In the genomic region with DNA sequence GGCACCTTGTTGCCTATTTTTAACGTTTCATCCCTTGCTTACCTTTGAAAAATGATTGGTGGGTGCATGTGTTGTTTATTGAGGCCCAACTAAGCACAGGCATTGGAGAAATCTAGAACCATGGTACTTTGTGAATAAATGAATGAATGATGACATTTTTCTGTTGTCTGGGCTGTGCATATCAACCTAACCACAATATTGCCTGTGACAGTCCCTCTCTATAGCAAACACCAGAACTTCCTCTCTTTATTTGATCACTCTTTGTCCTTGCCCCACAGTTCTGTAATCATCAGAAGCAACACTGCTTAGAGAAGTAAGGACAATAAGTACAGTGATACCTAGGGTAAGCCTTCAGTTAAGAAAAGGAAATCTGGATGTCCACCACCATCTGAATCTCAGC, we compare ENCODE assay signal across 19 cellular contexts.
"Had no signal": no experiment of that assay in that cellular context is flagged by ENCODE, and none has a peak within 500 bp of the region (broad histone marks: within the 10 kb centered on the region; RNA-seq: fewer than 3 reads in every experiment).

No MANE protein-coding gene starts in this region.

- H3K27me3 ChIP-seq: hepatocyte, neural progenitor cell, tibial artery had no signal

- FAIRE-seq: kidney had no signal

- H3K4me3 ChIP-seq: hepatocyte, neural progenitor cell, tibial artery had no signal

- H3K4me1 ChIP-seq: parathyroid adenoma, tibial artery had no signal

- ATAC-seq: activated CD8-positive, alpha-beta memory T cell treated with anti-CD3 and anti-CD28 coated beads, Interleukin-2, amount 10 ng/mL, durations not matched to agents 7 days and 5 days; left ventricle myocardium superior; T-helper 17 cell had no signal

- H3K27ac ChIP-seq: hepatocyte, neural progenitor cell, parathyroid adenoma, tibial artery had no signal

- DNase-seq: activated CD4-positive, alpha-beta T cell treated with anti-CD3 and anti-CD28 coated beads, Interleukin-2, amount 50 U/mL, for 48 hours; activated CD4-positive, CD25-positive, alpha-beta regulatory T cell treated with anti-CD3 and anti-CD28 coated beads, Interleukin-2, amount 50 U/mL, for 72 hours; activated CD8-positive, alpha-beta memory T cell treated with anti-CD3 and anti-CD28 coated beads, Interleukin-2, amount 10 ng/mL, durations not matched to agents 7 days and 5 days; activated effector memory CD4-positive, alpha-beta T cell treated with Interleukin-2 at 50 U/mL for 16 hours; activated naive CD8-positive, alpha-beta T cell treated with anti-CD3 and anti-CD28 coated beads, Interleukin-2, amount 10 ng/mL, durations not matched to agents 7 days and 5 days; activated T-cell treated with anti-CD3 and anti-CD28 coated beads, Interleukin-2, amount 50 U/mL, for 24 hours; anterior cingulate cortex; cerebellar nuclear complex; endodermal cell; kidney; left ventricle myocardium superior; mesendoderm; stimulated activated CD4-positive, alpha-beta T cell treated with anti-CD3 and anti-CD28 coated beads, Interleukin-15, amount 100 ng/mL, for 24 hours; stimulated activated CD4-positive, alpha-beta T cell treated with anti-CD3 and anti-CD28 coated beads, Interleukin-4, amount 100 ng/mL, for 4 hours; T-helper 17 cell; tibial artery had no signal

- H3K36me3 ChIP-seq: neural progenitor cell had no signal
